ENCODE assay signal across 1 cellular context in genomic region chr6:141321486-141322347, GRCh38.
TF ChIP-seq lines count a peak whose summit lies in the region.

No MANE protein-coding gene starts in this region.

TF ChIP-seq in liver, 16 proteins besides CTCF, POLR2A, EP300 and RAD21 (continued from another document):
- TF ChIP-seq YY1 (IDR thresholded peaks at IDR 0.05) (no peak), HNF4A (conservative IDR thresholded peaks at IDR 0.05) (peak; percentile 54 to 58), RXRA (IDR thresholded peaks at IDR 0.05) (peak in 1 of 2 donors; percentile 5)
